In the genomic region with DNA sequence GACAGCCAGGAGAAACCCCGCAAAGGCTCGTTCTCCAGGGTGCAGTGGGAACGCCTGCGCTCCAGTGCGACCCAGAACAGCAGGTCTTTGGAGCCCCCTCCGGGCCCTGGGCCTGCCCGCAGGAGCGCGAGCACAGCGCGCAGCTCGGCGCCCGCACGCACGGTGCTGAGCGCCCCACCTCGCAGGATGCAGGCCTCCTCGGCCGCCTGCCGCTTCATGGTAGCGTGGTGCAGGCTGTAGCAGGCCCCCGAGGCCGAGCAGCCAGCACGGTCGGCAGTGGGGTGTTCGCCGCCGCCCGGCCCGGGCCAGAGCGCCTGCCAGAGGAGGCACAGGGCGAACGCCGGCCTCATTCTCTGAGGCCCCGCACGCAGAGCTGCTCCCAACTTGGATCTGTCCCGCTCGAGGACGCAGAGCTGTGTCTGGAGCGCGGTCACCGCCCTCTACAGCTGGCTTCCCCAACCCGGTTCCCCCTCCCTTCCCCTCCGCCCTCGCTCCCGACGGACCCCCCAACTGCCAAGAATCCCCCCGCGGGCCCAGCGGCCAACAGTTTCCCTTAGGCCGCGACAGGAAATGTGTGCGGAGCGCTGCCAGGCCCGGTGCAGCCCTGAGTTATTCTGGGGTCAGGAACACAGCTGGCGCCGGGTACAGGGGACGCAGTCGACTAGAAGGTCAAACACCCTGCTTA, we compare ENCODE assay signal across 8 cellular contexts. TPM values are rescaled to one million over a fixed set of nuclear protein-coding genes. Genes with fewer than 3 reads are reported as not detected.
A peak's percentile ranks its signal among the peaks of the same experiment; 100 is the strongest.
DNase-seq lines count a peak whose midpoint lies in the region; ATAC-seq and TF ChIP-seq lines count a peak whose summit lies in the region.

A gene with protein sequence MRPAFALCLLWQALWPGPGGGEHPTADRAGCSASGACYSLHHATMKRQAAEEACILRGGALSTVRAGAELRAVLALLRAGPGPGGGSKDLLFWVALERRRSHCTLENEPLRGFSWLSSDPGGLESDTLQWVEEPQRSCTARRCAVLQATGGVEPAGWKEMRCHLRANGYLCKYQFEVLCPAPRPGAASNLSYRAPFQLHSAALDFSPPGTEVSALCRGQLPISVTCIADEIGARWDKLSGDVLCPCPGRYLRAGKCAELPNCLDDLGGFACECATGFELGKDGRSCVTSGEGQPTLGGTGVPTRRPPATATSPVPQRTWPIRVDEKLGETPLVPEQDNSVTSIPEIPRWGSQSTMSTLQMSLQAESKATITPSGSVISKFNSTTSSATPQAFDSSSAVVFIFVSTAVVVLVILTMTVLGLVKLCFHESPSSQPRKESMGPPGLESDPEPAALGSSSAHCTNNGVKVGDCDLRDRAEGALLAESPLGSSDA (minus strand): TSS at position 421 of the 685 bp plus-strand sequence. CDS start 71 bp downstream, at position 350.

- H3K27me3 Mint-ChIP-seq in CD4-positive, CD25-positive, alpha-beta regulatory T cell = peaks cover 30% of the 10 kb centered on the region
- H3K27me3 Mint-ChIP-seq in activated T-cell treated with anti-CD3 and anti-CD28 coated beads, Interleukin-2, amount 50 U/mL, for 24 hours = peaks cover 60% of the 10 kb centered on the region

- H3K4me3 ChIP-seq in CD4-positive, CD25-positive, alpha-beta regulatory T cell (ENCODE audit: low read depth, low read length) = peak within 1 kb of the TSS; percentile 44
- H3K4me3 ChIP-seq in osteoblast (ENCODE audit: insufficient read depth, low read length) = no peak within 1 kb of the TSS

- H3K27ac Mint-ChIP-seq in CD4-positive, CD25-positive, alpha-beta regulatory T cell = no peak within 1 kb of the TSS
- H3K27ac Mint-ChIP-seq in activated T-cell treated with anti-CD3 and anti-CD28 coated beads, Interleukin-2, amount 50 U/mL, for 24 hours = no peak within 1 kb of the TSS

- H3K4me1 ChIP-seq in CD4-positive, CD25-positive, alpha-beta regulatory T cell (ENCODE audit: control insufficient read depth, insufficient read depth, low read length, poor library complexity, severe bottlenecking) = peaks cover 15% of the 10 kb centered on the region
- H3K4me1 ChIP-seq in osteoblast (ENCODE audit: insufficient read depth, low read length) = no peaks in the 10 kb centered on the region

- no peaks in the 10 kb centered on the region for H3K36me3 ChIP-seq in CD4-positive, CD25-positive, alpha-beta regulatory T cell (ENCODE audit: control insufficient read depth, insufficient read depth, low read length)
- no peaks in the 10 kb centered on the region for H3K36me3 ChIP-seq in osteoblast (ENCODE audit: insufficient read depth, low read length)

- peak within 1 kb of the TSS; percentile 18 for H3K4me2 ChIP-seq in osteoblast (ENCODE audit: insufficient read depth, low read length)

- peak within 1 kb of the TSS; percentile 29 for H2AFZ ChIP-seq in osteoblast (ENCODE audit: low read length)

- peak within 1 kb of the TSS; percentile 66 to 81 (median 72) for H3K4me3 Mint-ChIP-seq in CD4-positive, CD25-positive, alpha-beta regulatory T cell
- peak within 1 kb of the TSS; percentile 50 for H3K4me3 Mint-ChIP-seq in activated T-cell treated with anti-CD3 and anti-CD28 coated beads, Interleukin-2, amount 50 U/mL, for 24 hours

- no peaks in the 10 kb centered on the region for H3K36me3 Mint-ChIP-seq in CD4-positive, CD25-positive, alpha-beta regulatory T cell
- no peaks in the 10 kb centered on the region for H3K36me3 Mint-ChIP-seq in activated T-cell treated with anti-CD3 and anti-CD28 coated beads, Interleukin-2, amount 50 U/mL, for 24 hours (ENCODE audit: low read depth)

- no peaks in the 10 kb centered on the region for H3K9me3 ChIP-seq in CD4-positive, CD25-positive, alpha-beta regulatory T cell (ENCODE audit: control insufficient read depth in 2 of 2, low read length in 2 of 2)
- no peaks in the 10 kb centered on the region for H3K9me3 ChIP-seq in osteoblast (ENCODE audit: low read depth, low read length)

- peaks cover 0 to 12% (median 2%) of the 10 kb centered on the region in 4 donors for H3K4me1 Mint-ChIP-seq in CD4-positive, CD25-positive, alpha-beta regulatory T cell
- peaks cover 10% of the 10 kb centered on the region for H3K4me1 Mint-ChIP-seq in activated T-cell treated with anti-CD3 and anti-CD28 coated beads, Interleukin-2, amount 50 U/mL, for 24 hours (ENCODE audit: low read depth)

- H3K79me2 ChIP-seq in osteoblast (ENCODE audit: insufficient read depth, low read length) = no peaks in the 10 kb centered on the region

- H3K27ac ChIP-seq in CD4-positive, CD25-positive, alpha-beta regulatory T cell (ENCODE audit: insufficient read depth, low read length, poor library complexity, severe bottlenecking) = no peak within 1 kb of the TSS
- H3K27ac ChIP-seq in osteoblast (ENCODE audit: low read depth, low read length) = no peak within 1 kb of the TSS

- TF ChIP-seq CTCF in osteoblast (IDR thresholded peaks at IDR 0.05; ENCODE audit: extremely low read depth, low read depth, low read length) = no peak

- no peaks in the 10 kb centered on the region for H4K20me1 ChIP-seq in osteoblast (ENCODE audit: insufficient read depth, low read length)

- peak in 2 of 3 donors; percentile 4 to 25 for DNase-seq in CD4-positive, CD25-positive, alpha-beta regulatory T cell
- peak; percentile 41 for DNase-seq in activated T-cell treated with anti-CD3 and anti-CD28 coated beads, Interleukin-2, amount 50 U/mL, for 24 hours
- DNase-seq in glomerular endothelial cell (ENCODE audit: extremely low read depth, low read depth, low spot score) (no peak), osteoblast (ENCODE audit: insufficient read length, low spot score, missing footprints) (no peak), OCI-M2 (lab: John Stamatoyannopoulos, UW; ENCODE audit: unreplicated experiment) (no peak), DMS153 (lab: John Stamatoyannopoulos, UW) (no peak)

- peak; percentile 60 to 63 for ATAC-seq in CD4-positive, CD25-positive, alpha-beta regulatory T cell (ENCODE audit: low read depth in 2 of 2)
- ATAC-seq in GM18868 (IDR thresholded peaks at IDR 0.05; ENCODE audit: unreplicated experiment) (no peak), GM19324 (IDR thresholded peaks at IDR 0.05; ENCODE audit: low FRiP score, unreplicated experiment) (no peak)

- H3K9me3 Mint-ChIP-seq in CD4-positive, CD25-positive, alpha-beta regulatory T cell = peaks cover 0 to 7% (median 0%) of the 10 kb centered on the region in 7 donors
- H3K9me3 Mint-ChIP-seq in activated T-cell treated with anti-CD3 and anti-CD28 coated beads, Interleukin-2, amount 50 U/mL, for 24 hours = no peaks in the 10 kb centered on the region

- peaks cover 16% of the 10 kb centered on the region for H3K27me3 ChIP-seq in CD4-positive, CD25-positive, alpha-beta regulatory T cell (ENCODE audit: control insufficient read depth, insufficient read depth, low read length)
- H3K27me3 ChIP-seq in osteoblast (ENCODE audit: insufficient read depth, low read length) = no peaks in the 10 kb centered on the region

RNA-seq across cellular contexts. Expression of the gene that starts here (rescaled TPM):
- not detected for total RNA-seq in CD4-positive, CD25-positive, alpha-beta regulatory T cell
- polyA plus RNA-seq in CD4-positive, CD25-positive, alpha-beta regulatory T cell = not detected
- total RNA-seq in glomerular endothelial cell (318 and 389 TPM in 2 replicates), osteoblast (0.29 TPM in 1 of 2 replicates, not detected in the other)

Comparison
In these comparisons a context has a peak if more than half of its experiments do, and no peak if none do; other contexts are left out.
1. RNA of the gene that starts here (total RNA-seq): 318 to 389 TPM in glomerular endothelial cell; not detected in CD4-positive, CD25-positive, alpha-beta regulatory T cell (single experiment) and 0.29 TPM in osteoblast; every median in the first group is over 100 times any median in the second.
2. Peak in DNase-seq, ATAC-seq and H3K4me3 ChIP-seq in CD4-positive, CD25-positive, alpha-beta regulatory T cell; RNA of the gene not detected or under 1 TPM.